ENCODE assay signal across 1 cellular context in the genomic region with DNA sequence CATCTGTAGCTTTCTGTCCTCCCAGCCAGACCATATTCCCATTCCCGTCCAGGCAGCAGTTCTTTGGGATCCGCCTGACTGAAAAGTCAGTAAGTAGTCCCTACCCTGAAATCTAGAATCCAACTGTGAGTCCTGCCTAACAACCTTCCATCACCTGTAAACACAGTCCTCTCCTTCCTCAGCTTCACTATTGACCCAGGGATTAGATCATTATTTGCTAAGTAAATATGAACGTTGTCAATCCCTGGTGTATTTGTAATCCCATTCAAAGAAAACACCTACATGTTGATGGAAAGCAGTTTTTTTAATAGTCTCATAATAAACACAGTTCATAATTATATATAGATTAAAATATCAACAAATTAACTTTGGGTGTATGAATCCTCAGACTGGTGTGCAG.
A peak's percentile ranks its signal among the peaks of the same experiment; 100 is the strongest.
TF ChIP-seq lines count a peak whose summit lies in the region.

No MANE protein-coding gene starts in this region.

TF ChIP-seq in HepG2, 621 proteins besides CTCF, POLR2A, EP300 and RAD21 (continued from another document and continues in another):
- TF ChIP-seq, protein P1, sequence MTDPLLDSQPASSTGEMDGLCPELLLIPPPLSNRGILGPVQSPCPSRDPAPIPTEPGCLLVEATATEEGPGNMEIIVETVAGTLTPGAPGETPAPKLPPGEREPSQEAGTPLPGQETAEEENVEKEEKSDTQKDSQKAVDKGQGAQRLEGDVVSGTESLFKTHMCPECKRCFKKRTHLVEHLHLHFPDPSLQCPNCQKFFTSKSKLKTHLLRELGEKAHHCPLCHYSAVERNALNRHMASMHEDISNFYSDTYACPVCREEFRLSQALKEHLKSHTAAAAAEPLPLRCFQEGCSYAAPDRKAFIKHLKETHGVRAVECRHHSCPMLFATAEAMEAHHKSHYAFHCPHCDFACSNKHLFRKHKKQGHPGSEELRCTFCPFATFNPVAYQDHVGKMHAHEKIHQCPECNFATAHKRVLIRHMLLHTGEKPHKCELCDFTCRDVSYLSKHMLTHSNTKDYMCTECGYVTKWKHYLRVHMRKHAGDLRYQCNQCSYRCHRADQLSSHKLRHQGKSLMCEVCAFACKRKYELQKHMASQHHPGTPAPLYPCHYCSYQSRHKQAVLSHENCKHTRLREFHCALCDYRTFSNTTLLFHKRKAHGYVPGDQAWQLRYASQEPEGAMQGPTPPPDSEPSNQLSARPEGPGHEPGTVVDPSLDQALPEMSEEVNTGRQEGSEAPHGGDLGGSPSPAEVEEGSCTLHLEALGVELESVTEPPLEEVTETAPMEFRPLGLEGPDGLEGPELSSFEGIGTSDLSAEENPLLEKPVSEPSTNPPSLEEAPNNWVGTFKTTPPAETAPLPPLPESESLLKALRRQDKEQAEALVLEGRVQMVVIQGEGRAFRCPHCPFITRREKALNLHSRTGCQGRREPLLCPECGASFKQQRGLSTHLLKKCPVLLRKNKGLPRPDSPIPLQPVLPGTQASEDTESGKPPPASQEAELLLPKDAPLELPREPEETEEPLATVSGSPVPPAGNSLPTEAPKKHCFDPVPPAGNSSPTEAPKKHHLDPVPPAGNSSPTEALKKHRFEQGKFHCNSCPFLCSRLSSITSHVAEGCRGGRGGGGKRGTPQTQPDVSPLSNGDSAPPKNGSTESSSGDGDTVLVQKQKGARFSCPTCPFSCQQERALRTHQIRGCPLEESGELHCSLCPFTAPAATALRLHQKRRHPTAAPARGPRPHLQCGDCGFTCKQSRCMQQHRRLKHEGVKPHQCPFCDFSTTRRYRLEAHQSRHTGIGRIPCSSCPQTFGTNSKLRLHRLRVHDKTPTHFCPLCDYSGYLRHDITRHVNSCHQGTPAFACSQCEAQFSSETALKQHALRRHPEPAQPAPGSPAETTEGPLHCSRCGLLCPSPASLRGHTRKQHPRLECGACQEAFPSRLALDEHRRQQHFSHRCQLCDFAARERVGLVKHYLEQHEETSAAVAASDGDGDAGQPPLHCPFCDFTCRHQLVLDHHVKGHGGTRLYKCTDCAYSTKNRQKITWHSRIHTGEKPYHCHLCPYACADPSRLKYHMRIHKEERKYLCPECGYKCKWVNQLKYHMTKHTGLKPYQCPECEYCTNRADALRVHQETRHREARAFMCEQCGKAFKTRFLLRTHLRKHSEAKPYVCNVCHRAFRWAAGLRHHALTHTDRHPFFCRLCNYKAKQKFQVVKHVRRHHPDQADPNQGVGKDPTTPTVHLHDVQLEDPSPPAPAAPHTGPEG (CRISPR knock-in tag; IDR thresholded peaks at IDR 0.05), result no peak
- TF ChIP-seq ZNF383 (CRISPR knock-in tag; IDR thresholded peaks at IDR 0.05; ENCODE audit: borderline replicate concordance) (no peak), ZNF562 (CRISPR knock-in tag; IDR thresholded peaks at IDR 0.05; ENCODE audit: borderline replicate concordance) (no peak), RELA (CRISPR knock-in tag; IDR thresholded peaks at IDR 0.05) (no peak), NR2C2 (CRISPR knock-in tag; IDR thresholded peaks at IDR 0.05; ENCODE audit: borderline replicate concordance) (no peak), ZNF121 (CRISPR knock-in tag; IDR thresholded peaks at IDR 0.05) (no peak), ZNF44 (CRISPR knock-in tag; IDR thresholded peaks at IDR 0.05) (no peak), ZNF138 (CRISPR knock-in tag; IDR thresholded peaks at IDR 0.05; ENCODE audit: low read depth) (no peak), REPIN1 (CRISPR knock-in tag; IDR thresholded peaks at IDR 0.05; ENCODE audit: borderline replicate concordance, low read depth) (no peak), ZC3H13 (CRISPR knock-in tag; IDR thresholded peaks at IDR 0.05) (no peak), EZH2 (conservative IDR thresholded peaks at IDR 0.05; ENCODE audit: low read depth, low read length) (no peak), ZNF761 (CRISPR knock-in tag; conservative IDR thresholded peaks at IDR 0.05) (no peak), FOXP1 (IDR thresholded peaks at IDR 0.05) (peak; percentile 95), FOXP1 (CRISPR knock-in tag; IDR thresholded peaks at IDR 0.05) (peak; percentile 99), ZSCAN29 (CRISPR knock-in tag; conservative IDR thresholded peaks at IDR 0.05) (no peak), ZNF557 (CRISPR knock-in tag; IDR thresholded peaks at IDR 0.05) (no peak), RBM22 (optimal IDR thresholded peaks at IDR 0.05; ENCODE audit: low read length) (no peak), CHD2 (IDR thresholded peaks at IDR 0.05; ENCODE audit: low read depth, low read length) (no peak), ZSCAN22 (CRISPR knock-in tag; IDR thresholded peaks at IDR 0.05) (no peak), ZNF619 (CRISPR knock-in tag; IDR thresholded peaks at IDR 0.05) (no peak), EHMT2 (IDR thresholded peaks at IDR 0.05; ENCODE audit: borderline replicate concordance, low read depth, low read length) (no peak), ZNF230 (CRISPR knock-in tag; IDR thresholded peaks at IDR 0.05) (no peak), SIN3A (IDR thresholded peaks at IDR 0.05; ENCODE audit: borderline replicate concordance, low read depth, low read length) (peak; percentile 46; the same call in 1 of the 2 replicates), ZBTB21 (CRISPR knock-in tag; IDR thresholded peaks at IDR 0.05) (no peak)
- TF ChIP-seq, protein P2, sequence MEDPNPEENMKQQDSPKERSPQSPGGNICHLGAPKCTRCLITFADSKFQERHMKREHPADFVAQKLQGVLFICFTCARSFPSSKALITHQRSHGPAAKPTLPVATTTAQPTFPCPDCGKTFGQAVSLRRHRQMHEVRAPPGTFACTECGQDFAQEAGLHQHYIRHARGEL (CRISPR knock-in tag; IDR thresholded peaks at IDR 0.05), result no peak
- TF ChIP-seq, protein P3, sequence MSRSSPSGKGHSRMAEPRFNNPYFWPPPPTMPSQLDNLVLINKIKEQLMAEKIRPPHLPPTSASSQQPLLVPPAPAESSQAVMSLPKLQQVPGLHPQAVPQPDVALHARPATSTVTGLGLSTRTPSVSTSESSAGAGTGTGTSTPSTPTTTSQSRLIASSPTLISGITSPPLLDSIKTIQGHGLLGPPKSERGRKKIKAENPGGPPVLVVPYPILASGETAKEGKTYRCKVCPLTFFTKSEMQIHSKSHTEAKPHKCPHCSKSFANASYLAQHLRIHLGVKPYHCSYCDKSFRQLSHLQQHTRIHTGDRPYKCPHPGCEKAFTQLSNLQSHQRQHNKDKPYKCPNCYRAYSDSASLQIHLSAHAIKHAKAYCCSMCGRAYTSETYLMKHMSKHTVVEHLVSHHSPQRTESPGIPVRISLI (CRISPR knock-in tag; IDR thresholded peaks at IDR 0.05; ENCODE audit: borderline replicate concordance), result peak; percentile 15; the same call in 1 of the 2 replicates
- TF ChIP-seq, protein P4, sequence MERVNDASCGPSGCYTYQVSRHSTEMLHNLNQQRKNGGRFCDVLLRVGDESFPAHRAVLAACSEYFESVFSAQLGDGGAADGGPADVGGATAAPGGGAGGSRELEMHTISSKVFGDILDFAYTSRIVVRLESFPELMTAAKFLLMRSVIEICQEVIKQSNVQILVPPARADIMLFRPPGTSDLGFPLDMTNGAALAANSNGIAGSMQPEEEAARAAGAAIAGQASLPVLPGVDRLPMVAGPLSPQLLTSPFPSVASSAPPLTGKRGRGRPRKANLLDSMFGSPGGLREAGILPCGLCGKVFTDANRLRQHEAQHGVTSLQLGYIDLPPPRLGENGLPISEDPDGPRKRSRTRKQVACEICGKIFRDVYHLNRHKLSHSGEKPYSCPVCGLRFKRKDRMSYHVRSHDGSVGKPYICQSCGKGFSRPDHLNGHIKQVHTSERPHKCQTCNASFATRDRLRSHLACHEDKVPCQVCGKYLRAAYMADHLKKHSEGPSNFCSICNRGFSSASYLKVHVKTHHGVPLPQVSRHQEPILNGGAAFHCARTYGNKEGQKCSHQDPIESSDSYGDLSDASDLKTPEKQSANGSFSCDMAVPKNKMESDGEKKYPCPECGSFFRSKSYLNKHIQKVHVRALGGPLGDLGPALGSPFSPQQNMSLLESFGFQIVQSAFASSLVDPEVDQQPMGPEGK (CRISPR knock-in tag; IDR thresholded peaks at IDR 0.05), result peak; percentile 43; the same call in 1 of the 2 replicates
- TF ChIP-seq, protein P5, sequence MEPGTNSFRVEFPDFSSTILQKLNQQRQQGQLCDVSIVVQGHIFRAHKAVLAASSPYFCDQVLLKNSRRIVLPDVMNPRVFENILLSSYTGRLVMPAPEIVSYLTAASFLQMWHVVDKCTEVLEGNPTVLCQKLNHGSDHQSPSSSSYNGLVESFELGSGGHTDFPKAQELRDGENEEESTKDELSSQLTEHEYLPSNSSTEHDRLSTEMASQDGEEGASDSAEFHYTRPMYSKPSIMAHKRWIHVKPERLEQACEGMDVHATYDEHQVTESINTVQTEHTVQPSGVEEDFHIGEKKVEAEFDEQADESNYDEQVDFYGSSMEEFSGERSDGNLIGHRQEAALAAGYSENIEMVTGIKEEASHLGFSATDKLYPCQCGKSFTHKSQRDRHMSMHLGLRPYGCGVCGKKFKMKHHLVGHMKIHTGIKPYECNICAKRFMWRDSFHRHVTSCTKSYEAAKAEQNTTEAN (CRISPR knock-in tag; conservative IDR thresholded peaks at IDR 0.05), result no peak
- TF ChIP-seq, protein P6, sequence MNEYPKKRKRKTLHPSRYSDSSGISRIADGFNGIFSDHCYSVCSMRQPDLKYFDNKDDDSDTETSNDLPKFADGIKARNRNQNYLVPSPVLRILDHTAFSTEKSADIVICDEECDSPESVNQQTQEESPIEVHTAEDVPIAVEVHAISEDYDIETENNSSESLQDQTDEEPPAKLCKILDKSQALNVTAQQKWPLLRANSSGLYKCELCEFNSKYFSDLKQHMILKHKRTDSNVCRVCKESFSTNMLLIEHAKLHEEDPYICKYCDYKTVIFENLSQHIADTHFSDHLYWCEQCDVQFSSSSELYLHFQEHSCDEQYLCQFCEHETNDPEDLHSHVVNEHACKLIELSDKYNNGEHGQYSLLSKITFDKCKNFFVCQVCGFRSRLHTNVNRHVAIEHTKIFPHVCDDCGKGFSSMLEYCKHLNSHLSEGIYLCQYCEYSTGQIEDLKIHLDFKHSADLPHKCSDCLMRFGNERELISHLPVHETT (CRISPR knock-in tag; conservative IDR thresholded peaks at IDR 0.05), result no peak
- TF ChIP-seq, protein P7, sequence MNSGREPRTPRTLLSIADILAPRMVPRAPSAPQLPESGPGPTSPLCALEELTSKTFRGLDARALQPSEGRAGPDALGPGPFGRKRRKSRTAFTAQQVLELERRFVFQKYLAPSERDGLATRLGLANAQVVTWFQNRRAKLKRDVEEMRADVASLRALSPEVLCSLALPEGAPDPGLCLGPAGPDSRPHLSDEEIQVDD (CRISPR knock-in tag; IDR thresholded peaks at IDR 0.05; ENCODE audit: borderline replicate concordance), result no peak
- TF ChIP-seq, protein P8, sequence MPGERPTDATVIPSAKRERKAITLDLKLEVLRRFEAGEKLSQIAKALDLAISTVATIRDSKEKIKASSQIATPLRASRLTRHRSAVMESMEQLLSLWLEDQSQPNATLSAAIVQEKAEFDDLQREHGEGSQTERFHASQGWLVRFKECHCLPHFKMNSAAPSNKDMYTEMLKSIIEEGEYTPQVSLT (CRISPR knock-in tag; IDR thresholded peaks at IDR 0.05; ENCODE audit: borderline replicate concordance, low read depth), result no peak
- TF ChIP-seq, protein P9, sequence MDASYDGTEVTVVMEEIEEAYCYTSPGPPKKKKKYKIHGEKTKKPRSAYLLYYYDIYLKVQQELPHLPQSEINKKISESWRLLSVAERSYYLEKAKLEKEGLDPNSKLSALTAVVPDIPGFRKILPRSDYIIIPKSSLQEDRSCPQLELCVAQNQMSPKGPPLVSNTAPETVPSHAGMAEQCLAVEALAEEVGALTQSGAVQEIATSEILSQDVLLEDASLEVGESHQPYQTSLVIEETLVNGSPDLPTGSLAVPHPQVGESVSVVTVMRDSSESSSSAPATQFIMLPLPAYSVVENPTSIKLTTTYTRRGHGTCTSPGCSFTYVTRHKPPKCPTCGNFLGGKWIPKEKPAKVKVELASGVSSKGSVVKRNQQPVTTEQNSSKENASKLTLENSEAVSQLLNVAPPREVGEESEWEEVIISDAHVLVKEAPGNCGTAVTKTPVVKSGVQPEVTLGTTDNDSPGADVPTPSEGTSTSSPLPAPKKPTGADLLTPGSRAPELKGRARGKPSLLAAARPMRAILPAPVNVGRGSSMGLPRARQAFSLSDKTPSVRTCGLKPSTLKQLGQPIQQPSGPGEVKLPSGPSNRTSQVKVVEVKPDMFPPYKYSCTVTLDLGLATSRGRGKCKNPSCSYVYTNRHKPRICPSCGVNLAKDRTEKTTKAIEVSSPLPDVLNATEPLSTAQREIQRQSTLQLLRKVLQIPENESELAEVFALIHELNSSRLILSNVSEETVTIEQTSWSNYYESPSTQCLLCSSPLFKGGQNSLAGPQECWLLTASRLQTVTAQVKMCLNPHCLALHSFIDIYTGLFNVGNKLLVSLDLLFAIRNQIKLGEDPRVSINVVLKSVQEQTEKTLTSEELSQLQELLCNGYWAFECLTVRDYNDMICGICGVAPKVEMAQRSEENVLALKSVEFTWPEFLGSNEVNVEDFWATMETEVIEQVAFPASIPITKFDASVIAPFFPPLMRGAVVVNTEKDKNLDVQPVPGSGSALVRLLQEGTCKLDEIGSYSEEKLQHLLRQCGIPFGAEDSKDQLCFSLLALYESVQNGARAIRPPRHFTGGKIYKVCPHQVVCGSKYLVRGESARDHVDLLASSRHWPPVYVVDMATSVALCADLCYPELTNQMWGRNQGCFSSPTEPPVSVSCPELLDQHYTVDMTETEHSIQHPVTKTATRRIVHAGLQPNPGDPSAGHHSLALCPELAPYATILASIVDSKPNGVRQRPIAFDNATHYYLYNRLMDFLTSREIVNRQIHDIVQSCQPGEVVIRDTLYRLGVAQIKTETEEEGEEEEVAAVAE (CRISPR knock-in tag; IDR thresholded peaks at IDR 0.05; ENCODE audit: borderline replicate concordance), result no peak
- TF ChIP-seq, protein P10, sequence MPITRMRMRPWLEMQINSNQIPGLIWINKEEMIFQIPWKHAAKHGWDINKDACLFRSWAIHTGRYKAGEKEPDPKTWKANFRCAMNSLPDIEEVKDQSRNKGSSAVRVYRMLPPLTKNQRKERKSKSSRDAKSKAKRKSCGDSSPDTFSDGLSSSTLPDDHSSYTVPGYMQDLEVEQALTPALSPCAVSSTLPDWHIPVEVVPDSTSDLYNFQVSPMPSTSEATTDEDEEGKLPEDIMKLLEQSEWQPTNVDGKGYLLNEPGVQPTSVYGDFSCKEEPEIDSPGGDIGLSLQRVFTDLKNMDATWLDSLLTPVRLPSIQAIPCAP (CRISPR knock-in tag; IDR thresholded peaks at IDR 0.05; ENCODE audit: low read depth), result no peak
- TF ChIP-seq, protein P11, sequence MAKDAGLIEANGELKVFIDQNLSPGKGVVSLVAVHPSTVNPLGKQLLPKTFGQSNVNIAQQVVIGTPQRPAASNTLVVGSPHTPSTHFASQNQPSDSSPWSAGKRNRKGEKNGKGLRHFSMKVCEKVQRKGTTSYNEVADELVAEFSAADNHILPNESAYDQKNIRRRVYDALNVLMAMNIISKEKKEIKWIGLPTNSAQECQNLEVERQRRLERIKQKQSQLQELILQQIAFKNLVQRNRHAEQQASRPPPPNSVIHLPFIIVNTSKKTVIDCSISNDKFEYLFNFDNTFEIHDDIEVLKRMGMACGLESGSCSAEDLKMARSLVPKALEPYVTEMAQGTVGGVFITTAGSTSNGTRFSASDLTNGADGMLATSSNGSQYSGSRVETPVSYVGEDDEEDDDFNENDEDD (CRISPR knock-in tag; IDR thresholded peaks at IDR 0.05; ENCODE audit: borderline replicate concordance), result no peak
